ENCODE assay signal across 19 cellular contexts in the genomic region with DNA sequence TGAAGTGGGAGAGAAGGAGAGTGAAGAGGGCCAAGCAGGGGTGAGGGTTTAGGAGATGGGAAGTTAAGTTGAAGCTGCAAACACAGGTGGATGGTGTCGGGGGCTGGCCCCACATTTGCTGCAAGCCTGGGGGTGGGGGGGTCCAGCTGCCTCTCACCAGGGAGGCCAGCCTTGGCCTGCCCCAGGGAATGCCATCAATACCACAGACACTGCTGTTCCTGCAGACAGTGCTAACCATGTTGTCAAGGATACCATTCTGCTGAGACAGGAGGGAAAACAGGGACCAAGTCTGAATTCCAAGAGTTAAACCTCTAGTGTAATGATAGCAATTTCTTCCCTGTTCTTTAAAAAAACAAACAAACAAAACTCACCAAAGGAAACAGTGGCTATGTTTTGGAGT. TPM values are rescaled to one million over a fixed set of nuclear protein-coding genes. Genes with fewer than 3 reads are reported as not detected.
"Had no signal": no experiment of that assay in that cellular context is flagged by ENCODE, and none has a peak within 500 bp of the region (broad histone marks: within the 10 kb centered on the region; RNA-seq: fewer than 3 reads in every experiment).

No MANE protein-coding gene starts in this region.

- H3K27ac Mint-ChIP-seq: immature natural killer cell, natural killer cell had no signal

- H3K4me1 ChIP-seq: esophagus muscularis mucosa, gastrocnemius medialis, left ventricle myocardium inferior, right atrium auricular region, sigmoid colon, vagina had no signal

- H3K27ac ChIP-seq: esophagus muscularis mucosa, gastrocnemius medialis, left ventricle myocardium inferior, right atrium auricular region, sigmoid colon, upper lobe of left lung, vagina had no signal

- H3K4me3 ChIP-seq: esophagus muscularis mucosa, gastrocnemius medialis, left ventricle myocardium inferior, lung, right atrium auricular region, sigmoid colon, smooth muscle cell, upper lobe of left lung, vagina had no signal

- H3K27me3 Mint-ChIP-seq: effector memory CD8-positive, alpha-beta T cell had no signal

- H3K9me3 Mint-ChIP-seq: effector memory CD8-positive, alpha-beta T cell; immature natural killer cell; natural killer cell; neural crest cell had no signal

- H3K36me3 ChIP-seq: gastrocnemius medialis, vagina had no signal

- DNase-seq: cortex of kidney; effector memory CD8-positive, alpha-beta T cell; gastrocnemius medialis; immature natural killer cell; kidney; left cardiac atrium; left ventricle myocardium inferior; natural killer cell; posterior cingulate gyrus; sigmoid colon; stimulated activated CD4-positive, alpha-beta T cell treated with anti-CD3 and anti-CD28 coated beads, Interleukin-2, amount 100 ng/mL, for 48 hours; stimulated activated naive CD4-positive, alpha-beta T cell treated with Interleukin-2 at 50 U/mL for 16 hours; upper lobe of left lung had no signal

- H3K27me3 ChIP-seq: esophagus muscularis mucosa, gastrocnemius medialis, right atrium auricular region, sigmoid colon, upper lobe of left lung, vagina had no signal

- H3K4me2 ChIP-seq: smooth muscle cell had no signal

- H3K4me3 Mint-ChIP-seq: effector memory CD8-positive, alpha-beta T cell; immature natural killer cell; natural killer cell; neural crest cell had no signal

- H3K36me3 Mint-ChIP-seq: natural killer cell had no signal

- H3K9me3 ChIP-seq: esophagus muscularis mucosa, gastrocnemius medialis, left ventricle myocardium inferior, right atrium auricular region, sigmoid colon, upper lobe of left lung, vagina had no signal

- H3K4me1 Mint-ChIP-seq: immature natural killer cell had no signal

RNA-seq across cellular contexts. Expression of a gene that starts 13.6 kb away (rescaled TPM):
- polyA plus RNA-seq: immature natural killer cell had no signal
